Comparison of ENCODE assay signal across 23 cellular contexts in genomic region chr18:30527226-30527625, GRCh38.
DNase-seq lines count a peak whose midpoint lies in the region; ATAC-seq and TF ChIP-seq lines count a peak whose summit lies in the region.
"Had no signal": no experiment of that assay in that cellular context is flagged by ENCODE, and none has a peak within 500 bp of the region (broad histone marks: within the 10 kb centered on the region; RNA-seq: fewer than 3 reads in every experiment).

No MANE protein-coding gene starts in this region.

- no peak for TF ChIP-seq CTCF in endodermal cell (conservative IDR thresholded peaks at IDR 0.05)
- TF ChIP-seq CTCF in testis (IDR thresholded peaks at IDR 0.05) = no peak

- peak; percentile 60 to 96 for DNase-seq in HAP-1 (ENCODE audit: low spot score in 2 of 2)
- DNase-seq in endodermal cell = no peak
- peak; percentile 21 for DNase-seq in myocyte (ENCODE audit: low read depth)
- DNase-seq in testis = peak; percentile 33
- DNase-seq in DMS153 treated with DMSO at 0.1 percent for 48 hours (lab: John Stamatoyannopoulos, UW; ENCODE audit: unreplicated experiment) = no peak
- no peak for DNase-seq in SW480 (ENCODE audit: low spot score)
- DNase-seq: Caco-2; CD4-positive, CD25-positive, alpha-beta regulatory T cell; DMS 273 treated with DMSO at 0.1 percent for 48 hours; DND-41; KG1; NCI-H1092; NCI-H1436 treated with DMSO at 0.1 percent for 48 hours; NCI-H1930; NCI-H2171; NCI-H345; NCI-H524; NCI-H774; NK-92 treated with Interleukin-12 subunit alpha and Interleukin-12 subunit beta, amount 100 ng/mL, for 24 hours; Peyer's patch had no signal

- H3K4me3 ChIP-seq in HAP-1 (no peak overlapping the region), endodermal cell (ENCODE audit: low read length) (no peak overlapping the region), testis (no peak overlapping the region)
- H3K4me3 ChIP-seq: GM12878, Peyer's patch had no signal

- TF ChIP-seq POLR2A in testis (IDR thresholded peaks at IDR 0.05) = no peak

- H3K9me3 ChIP-seq in HAP-1 (no peaks in the 10 kb centered on the region), endodermal cell (ENCODE audit: control insufficient read depth, low read length) (no peaks in the 10 kb centered on the region), testis (no peaks in the 10 kb centered on the region)
- H3K9me3 ChIP-seq: Caco-2, Peyer's patch had no signal

- in situ Hi-C loops in HAP-1 (cut with MboI; ENCODE audit: low sequenced_read_pairs) = no loop called here

- H3K27ac Mint-ChIP-seq in endodermal cell = no peak overlapping the region
- H3K27ac Mint-ChIP-seq: CD4-positive, CD25-positive, alpha-beta regulatory T cell had no signal

- H3K4me1 ChIP-seq in HAP-1 (peaks cover 13% of the 10 kb centered on the region), endodermal cell (ENCODE audit: control insufficient read depth, insufficient read depth, low read length) (no peaks in the 10 kb centered on the region), testis (no peaks in the 10 kb centered on the region)
- H3K4me1 ChIP-seq: Caco-2, Peyer's patch had no signal

- no peak overlapping the region for H3K9ac ChIP-seq in endodermal cell (ENCODE audit: extremely low read depth, low read length, poor library complexity, severe bottlenecking)

- H3K27ac ChIP-seq in endodermal cell (ENCODE audit: low read depth, low read length) (peak overlapping the region; percentile 4), testis (peak overlapping the region in 1 of 2 donors; percentile 8)
- H3K27ac ChIP-seq: Peyer's patch had no signal

- no peaks in the 10 kb centered on the region for H3K36me3 ChIP-seq in HAP-1 (replicated peaks)
- H3K36me3 ChIP-seq in endodermal cell (ENCODE audit: control insufficient read depth, insufficient read depth, low read length) = no peaks in the 10 kb centered on the region
- no peaks in the 10 kb centered on the region for H3K36me3 ChIP-seq in testis (ENCODE audit: low read depth, missing control alignments)
- H3K36me3 ChIP-seq: Peyer's patch had no signal

- ATAC-seq in GM21360 (IDR thresholded peaks at IDR 0.05; ENCODE audit: unreplicated experiment) = no peak
- ATAC-seq: GM12878, HCT116 had no signal

- H3K4me1 Mint-ChIP-seq in endodermal cell = peaks cover 14% of the 10 kb centered on the region
- H3K4me1 Mint-ChIP-seq: CD4-positive, CD25-positive, alpha-beta regulatory T cell had no signal

- WGBS in endodermal cell (ENCODE audit: insufficient coverage in 1 of 2, insufficient read length in 1 of 2), 2 experiments = 83% methylated on average over 1 of the region's 1 CpG; no CpG with 5 or more reads in 1 of the 2 experiments
- WGBS in testis, 2 donors = 31 to 37% methylated on average over 1 of the region's 1 CpG

- intact Hi-C loops in testis (cut with DNase I; ENCODE audit: low total_unique reads) = no loop called here

- H3K27me3 Mint-ChIP-seq in endodermal cell (ENCODE audit: insufficient read depth) = no peaks in the 10 kb centered on the region
- H3K27me3 Mint-ChIP-seq: CD4-positive, CD25-positive, alpha-beta regulatory T cell had no signal

- peaks cover 2% of the 10 kb centered on the region for H3K9me3 Mint-ChIP-seq in endodermal cell

- no peak overlapping the region for H3K4me3 Mint-ChIP-seq in endodermal cell
- H3K4me3 Mint-ChIP-seq: CD4-positive, CD25-positive, alpha-beta regulatory T cell had no signal

- H3K36me3 Mint-ChIP-seq in endodermal cell (ENCODE audit: low read depth) = no peaks in the 10 kb centered on the region
- H3K36me3 Mint-ChIP-seq: CD4-positive, CD25-positive, alpha-beta regulatory T cell had no signal

- no peaks in the 10 kb centered on the region for H3K27me3 ChIP-seq in HAP-1 (ENCODE audit: low read depth)
- no peaks in the 10 kb centered on the region for H3K27me3 ChIP-seq in endodermal cell (ENCODE audit: control insufficient read depth, insufficient read depth, low read length, poor library complexity, severe bottlenecking)
- H3K27me3 ChIP-seq in testis = no peaks in the 10 kb centered on the region
- H3K27me3 ChIP-seq: Peyer's patch had no signal

Comparison
In these comparisons a context has a peak if more than half of its experiments do, and no peak if none do; other contexts are left out.
1. DNase-seq: peak in HAP-1 (2 of 2), myocyte (single experiment) and testis (single experiment); none in endodermal cell (single experiment), DMS153 treated with DMSO at 0.1 percent for 48 hours (single experiment) and SW480 (single experiment).